In genomic region chr3:24662449-24663345, GRCh38 we compare ENCODE assay signal across 21 cellular contexts.
"Had no signal": no experiment of that assay in that cellular context is flagged by ENCODE, and none has a peak within 500 bp of the region (broad histone marks: within the 10 kb centered on the region; RNA-seq: fewer than 3 reads in every experiment).

No MANE protein-coding gene starts in this region.

- H3K9me3 Mint-ChIP-seq: activated CD4-positive, alpha-beta T cell treated with anti-CD3 and anti-CD28 coated beads, Interleukin-2, amount 10 ng/mL, durations not matched to agents 7 days and 5 days; activated CD8-positive, alpha-beta T cell treated with anti-CD3 and anti-CD28 coated beads for 36 hours; natural killer cell; stimulated activated naive B cell treated with anti-CD40 and anti-IgM and Interleukin-4, amounts not matched to agents 10 μg/mL and 1 μg/mL and 100 μg/mL, for 72 hours had no signal

- H3K36me3 Mint-ChIP-seq: activated naive CD4-positive, alpha-beta T cell treated with anti-CD3 and anti-CD28 coated beads, Interleukin-2, amount 50 U/mL, for 24 hours; natural killer cell; stimulated activated naive B cell treated with anti-CD40 and anti-IgM and Interleukin-4, amounts not matched to agents 10 μg/mL and 1 μg/mL and 100 μg/mL, for 72 hours had no signal

- H3K4me3 Mint-ChIP-seq: activated CD4-positive, alpha-beta T cell treated with anti-CD3 and anti-CD28 coated beads, Interleukin-2, amount 10 ng/mL, durations not matched to agents 7 days and 5 days; activated CD8-positive, alpha-beta T cell treated with anti-CD3 and anti-CD28 coated beads for 36 hours; activated naive CD4-positive, alpha-beta T cell treated with anti-CD3 and anti-CD28 coated beads, Interleukin-2, amount 50 U/mL, for 24 hours; natural killer cell; stimulated activated naive B cell treated with anti-CD40 and anti-IgM and Interleukin-4, amounts not matched to agents 10 μg/mL and 1 μg/mL and 100 μg/mL, for 72 hours had no signal

- ATAC-seq: activated CD8-positive, alpha-beta T cell treated with anti-CD3 and anti-CD28 coated beads for 36 hours; heart right ventricle; lower lobe of right lung; natural killer cell; right cardiac atrium; stimulated activated naive B cell treated with anti-CD40 and anti-IgM and Interleukin-4, amounts not matched to agents 10 μg/mL and 1 μg/mL and 100 μg/mL, for 72 hours; upper lobe of right lung had no signal

- H3K36me3 ChIP-seq: heart right ventricle, lower lobe of right lung, thyroid gland, upper lobe of right lung, WERI-Rb-1 had no signal

- H3K4me1 Mint-ChIP-seq: activated CD4-positive, alpha-beta T cell treated with anti-CD3 and anti-CD28 coated beads, Interleukin-2, amount 10 ng/mL, durations not matched to agents 7 days and 5 days; activated naive CD4-positive, alpha-beta T cell treated with anti-CD3 and anti-CD28 coated beads, Interleukin-2, amount 50 U/mL, for 24 hours; natural killer cell had no signal

- H3K27ac ChIP-seq: coronary artery, heart right ventricle, lower lobe of right lung, skin epidermis, thyroid gland, upper lobe of right lung, WERI-Rb-1 had no signal

- H3K9me3 ChIP-seq: heart right ventricle, lower lobe of right lung, thyroid gland, upper lobe of right lung had no signal

- H3K27me3 ChIP-seq: heart right ventricle, thyroid gland, upper lobe of right lung had no signal

- H3K27ac Mint-ChIP-seq: activated CD4-positive, alpha-beta T cell treated with anti-CD3 and anti-CD28 coated beads, Interleukin-2, amount 10 ng/mL, durations not matched to agents 7 days and 5 days; activated CD8-positive, alpha-beta T cell treated with anti-CD3 and anti-CD28 coated beads for 36 hours; activated naive CD4-positive, alpha-beta T cell treated with anti-CD3 and anti-CD28 coated beads, Interleukin-2, amount 50 U/mL, for 24 hours; natural killer cell; stimulated activated naive B cell treated with anti-CD40 and anti-IgM and Interleukin-4, amounts not matched to agents 10 μg/mL and 1 μg/mL and 100 μg/mL, for 72 hours had no signal

- DNase-seq: activated CD4-positive, alpha-beta T cell treated with anti-CD3 and anti-CD28 coated beads, Interleukin-2, amount 10 ng/mL, durations not matched to agents 7 days and 5 days; activated CD4-positive, CD25-positive, alpha-beta regulatory T cell treated with anti-CD3 and anti-CD28 coated beads, Interleukin-2, amount 50 U/mL, for 72 hours; activated CD8-positive, alpha-beta T cell treated with anti-CD3 and anti-CD28 coated beads for 36 hours; activated gamma-delta T cell treated with Interleukin-2 at 50 U/mL for 16 hours; anterior cingulate cortex; cerebellar nuclear complex; heart right ventricle; islet precursor cell; lower lobe of right lung; natural killer cell; stimulated activated CD4-positive, alpha-beta T cell treated with anti-CD3 and anti-CD28 coated beads, Interleukin-2, amount 100 ng/mL, for 24 hours; stimulated activated naive B cell treated with anti-CD40 and anti-IgM and Interleukin-4, amounts not matched to agents 10 μg/mL and 1 μg/mL and 100 μg/mL, for 72 hours; T-helper 1 cell; thyroid gland; upper lobe of right lung; WERI-Rb-1 had no signal

- FAIRE-seq: TTC549 had no signal

- H3K4me1 ChIP-seq: heart right ventricle, lower lobe of right lung, thyroid gland, upper lobe of right lung had no signal

- H3K27me3 Mint-ChIP-seq: activated CD8-positive, alpha-beta T cell treated with anti-CD3 and anti-CD28 coated beads for 36 hours; activated naive CD4-positive, alpha-beta T cell treated with anti-CD3 and anti-CD28 coated beads, Interleukin-2, amount 50 U/mL, for 24 hours had no signal

- H3K4me3 ChIP-seq: coronary artery, heart right ventricle, lower lobe of right lung, skin epidermis, thyroid gland, upper lobe of right lung had no signal
